ENCODE assay signal across 17 cellular contexts in genomic region chr21:24456358-24456757, GRCh38.
"Had no signal": no experiment of that assay in that cellular context is flagged by ENCODE, and none has a peak within 500 bp of the region (broad histone marks: within the 10 kb centered on the region; RNA-seq: fewer than 3 reads in every experiment).

No MANE protein-coding gene starts in this region.

- H3K9me3 ChIP-seq: ascending aorta, prostate gland, sigmoid colon, tibial nerve had no signal

- DNase-seq: activated CD4-positive, alpha-beta T cell treated with anti-CD3 and anti-CD28 coated beads for 1 hour; activated CD8-positive, alpha-beta memory T cell treated with anti-CD3 and anti-CD28 coated beads for 24 hours; activated CD8-positive, alpha-beta memory T cell treated with anti-CD3 and anti-CD28 coated beads, Interleukin-2, amount 50 U/mL, for 48 hours; activated effector memory CD4-positive, alpha-beta T cell treated with Interleukin-2 at 50 U/mL for 16 hours; activated naive CD4-positive, alpha-beta T cell treated with anti-CD3 and anti-CD28 coated beads, Interleukin-2, amount 10 ng/mL, durations not matched to agents 7 days and 5 days; activated naive CD8-positive, alpha-beta T cell treated with anti-CD3 and anti-CD28 coated beads, Interleukin-2, amount 50 U/mL, for 24 hours; activated T-cell treated with anti-CD3 and anti-CD28 coated beads, Interleukin-2, amount 50 U/mL, for 48 hours; foreskin melanocyte; sigmoid colon; stimulated activated naive CD8-positive, alpha-beta T cell treated with anti-CD3 and anti-CD28 coated beads, Interleukin-15, Interleukin-2, amounts not matched to agents 100 U/mL and 50 U/mL, for 24 hours; substantia nigra; T-helper 2 cell; WERI-Rb-1 had no signal

- H3K4me1 ChIP-seq: ascending aorta, prostate gland, sigmoid colon, tibial nerve had no signal

- H3K27ac ChIP-seq: ascending aorta, dorsolateral prefrontal cortex, prostate gland, sigmoid colon, tibial nerve, WERI-Rb-1 had no signal

- H3K4me3 ChIP-seq: ascending aorta, dorsolateral prefrontal cortex, prostate gland, sigmoid colon, tibial nerve had no signal

- H3K27me3 ChIP-seq: ascending aorta, dorsolateral prefrontal cortex, sigmoid colon, tibial nerve had no signal

- H3K36me3 ChIP-seq: ascending aorta, prostate gland, sigmoid colon, tibial nerve, WERI-Rb-1 had no signal

- ATAC-seq: activated naive CD8-positive, alpha-beta T cell treated with anti-CD3 and anti-CD28 coated beads, Interleukin-2, amount 50 U/mL, for 24 hours; stimulated activated naive CD8-positive, alpha-beta T cell treated with anti-CD3 and anti-CD28 coated beads, Interleukin-15, Interleukin-2, amounts not matched to agents 100 U/mL and 50 U/mL, for 24 hours had no signal
